Comparison of ENCODE assay signal across 12 cellular contexts in the genomic region with DNA sequence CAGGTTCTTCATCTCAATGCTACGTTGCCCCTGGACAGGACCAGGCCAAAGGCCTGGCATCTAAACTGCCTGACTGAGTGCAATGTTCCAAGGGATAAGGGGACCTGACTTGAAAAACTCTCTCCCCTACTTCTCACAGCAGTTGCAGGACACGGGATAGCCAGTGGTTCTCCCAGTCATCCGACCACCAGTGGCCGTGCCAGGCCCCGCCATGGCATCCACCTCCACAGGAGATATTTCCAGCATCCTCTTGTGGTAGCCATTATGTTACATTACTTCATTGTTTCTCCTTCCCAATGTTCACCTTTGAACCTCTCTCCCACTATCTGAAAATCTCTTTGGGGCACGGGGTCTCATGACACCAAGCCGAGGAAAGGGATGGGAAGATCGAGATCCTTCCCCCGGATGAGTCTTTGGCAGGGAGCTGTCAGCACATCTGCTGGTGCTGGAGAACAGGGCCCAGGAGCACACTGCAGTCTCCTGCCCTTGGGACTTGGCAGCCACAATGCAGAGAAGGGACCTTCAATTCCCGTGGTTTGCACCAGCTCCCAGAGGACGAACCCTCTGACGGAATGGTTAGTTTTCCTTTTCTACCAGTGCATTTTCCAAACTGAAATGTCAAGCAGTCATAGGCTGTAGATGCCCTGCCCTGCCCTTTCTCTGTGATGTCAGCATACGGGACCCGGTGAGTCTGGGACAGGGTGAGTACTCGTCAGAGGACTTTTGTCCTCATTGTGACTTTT.
DNase-seq lines count a peak whose midpoint lies in the region; ATAC-seq and TF ChIP-seq lines count a peak whose summit lies in the region.
"Had no signal": no experiment of that assay in that cellular context is flagged by ENCODE, and none has a peak within 500 bp of the region (broad histone marks: within the 10 kb centered on the region; RNA-seq: fewer than 3 reads in every experiment).

No MANE protein-coding gene starts in this region.

- peaks cover 90% of the 10 kb centered on the region for H3K4me1 Mint-ChIP-seq in activated CD4-positive, alpha-beta T cell treated with anti-CD3 and anti-CD28 coated beads, Interleukin-2, amount 10 ng/mL, durations not matched to agents 24 days and 14 days
- H3K4me1 Mint-ChIP-seq in activated T-helper 2 cell treated with anti-CD3 and anti-CD28 coated beads, Interferon-gamma antibody, Interleukin-2, Interleukin-4, amounts not matched to agents 10 μg/mL and 5 μg/mL and 100 μg/mL, durations not matched to agents 14 hours and 24 hours and 36 hours (ENCODE audit: low read depth): peaks cover 83% of the 10 kb centered on the region
- peaks cover 96% of the 10 kb centered on the region for H3K4me1 Mint-ChIP-seq in stimulated activated naive CD8-positive, alpha-beta T cell treated with anti-CD3 and anti-CD28 coated beads, Interleukin-15, amount 100 ng/mL, for 72 hours

- intact Hi-C loops in activated CD4-positive, alpha-beta T cell treated with anti-CD3 and anti-CD28 coated beads, Interleukin-2, amount 10 ng/mL, durations not matched to agents 24 days and 14 days (cut with micrococcal nuclease): loop anchor here (2.0 to 5.0 kb wide), 2 partner anchors 294 to 365 kb away; no protein-coding TSS in a partner anchor
- intact Hi-C loops in activated T-helper 2 cell treated with anti-CD3 and anti-CD28 coated beads, Interferon-gamma antibody, Interleukin-2, Interleukin-4, amounts not matched to agents 10 μg/mL and 5 μg/mL and 100 μg/mL, durations not matched to agents 14 hours and 24 hours and 36 hours (cut with micrococcal nuclease): loop anchor here (5.0 kb wide), 1 partner anchor 429 kb away; no protein-coding TSS in a partner anchor

- TF ChIP-seq CTCF in GM10248 (IDR thresholded peaks at IDR 0.05; ENCODE audit: control extremely low read depth, extremely low read depth, low read depth, missing control alignments): no peak

- peak overlapping the region; percentile 81 for H3K4me3 Mint-ChIP-seq in activated CD4-positive, alpha-beta T cell treated with anti-CD3 and anti-CD28 coated beads, Interleukin-2, amount 10 ng/mL, durations not matched to agents 24 days and 14 days
- H3K4me3 Mint-ChIP-seq in activated T-helper 2 cell treated with anti-CD3 and anti-CD28 coated beads, Interferon-gamma antibody, Interleukin-2, Interleukin-4, amounts not matched to agents 10 μg/mL and 5 μg/mL and 100 μg/mL, durations not matched to agents 14 hours and 24 hours and 36 hours (ENCODE audit: low read depth): peak overlapping the region; percentile 64
- H3K4me3 Mint-ChIP-seq in stimulated activated naive CD8-positive, alpha-beta T cell treated with anti-CD3 and anti-CD28 coated beads, Interleukin-15, amount 100 ng/mL, for 72 hours: peak overlapping the region; percentile 69 to 84

- peak overlapping the region; percentile 98 for H3K27ac Mint-ChIP-seq in activated CD4-positive, alpha-beta T cell treated with anti-CD3 and anti-CD28 coated beads, Interleukin-2, amount 10 ng/mL, durations not matched to agents 24 days and 14 days
- H3K27ac Mint-ChIP-seq in activated T-helper 2 cell treated with anti-CD3 and anti-CD28 coated beads, Interferon-gamma antibody, Interleukin-2, Interleukin-4, amounts not matched to agents 10 μg/mL and 5 μg/mL and 100 μg/mL, durations not matched to agents 14 hours and 24 hours and 36 hours: peak overlapping the region; percentile 91
- peak overlapping the region; percentile 92 to 96 for H3K27ac Mint-ChIP-seq in stimulated activated naive CD8-positive, alpha-beta T cell treated with anti-CD3 and anti-CD28 coated beads, Interleukin-15, amount 100 ng/mL, for 72 hours

- ATAC-seq in left lobe of liver (peak; percentile 27), GM21423 (IDR thresholded peaks at IDR 0.05; ENCODE audit: unreplicated experiment) (no peak)
- ATAC-seq in stimulated activated naive CD8-positive, alpha-beta T cell treated with anti-CD3 and anti-CD28 coated beads, Interleukin-15, amount 100 ng/mL, for 72 hours: no peak
- ATAC-seq: pancreas had no signal

- CTCF ChIA-PET in GM10248 (lab: Yijun Ruan, JAX): interaction anchor here (0.9 to 2.0 kb wide), 3 partner anchors 9 to 176 kb away, joined by 3 to 5 read pairs (median 4); no protein-coding TSS in a partner anchor

- H3K9me3 Mint-ChIP-seq in activated CD4-positive, alpha-beta T cell treated with anti-CD3 and anti-CD28 coated beads, Interleukin-2, amount 10 ng/mL, durations not matched to agents 24 days and 14 days: no peaks in the 10 kb centered on the region
- no peaks in the 10 kb centered on the region for H3K9me3 Mint-ChIP-seq in activated T-helper 2 cell treated with anti-CD3 and anti-CD28 coated beads, Interferon-gamma antibody, Interleukin-2, Interleukin-4, amounts not matched to agents 10 μg/mL and 5 μg/mL and 100 μg/mL, durations not matched to agents 14 hours and 24 hours and 36 hours
- H3K9me3 Mint-ChIP-seq in stimulated activated naive CD8-positive, alpha-beta T cell treated with anti-CD3 and anti-CD28 coated beads, Interleukin-15, amount 100 ng/mL, for 72 hours: no peaks in the 10 kb centered on the region

- H3K27me3 Mint-ChIP-seq in activated CD4-positive, alpha-beta T cell treated with anti-CD3 and anti-CD28 coated beads, Interleukin-2, amount 10 ng/mL, durations not matched to agents 24 days and 14 days: no peaks in the 10 kb centered on the region
- H3K27me3 Mint-ChIP-seq in activated T-helper 2 cell treated with anti-CD3 and anti-CD28 coated beads, Interferon-gamma antibody, Interleukin-2, Interleukin-4, amounts not matched to agents 10 μg/mL and 5 μg/mL and 100 μg/mL, durations not matched to agents 14 hours and 24 hours and 36 hours (ENCODE audit: low read depth): no peaks in the 10 kb centered on the region
- no peaks in the 10 kb centered on the region for H3K27me3 Mint-ChIP-seq in stimulated activated naive CD8-positive, alpha-beta T cell treated with anti-CD3 and anti-CD28 coated beads, Interleukin-15, amount 100 ng/mL, for 72 hours

- DNase-seq in activated CD4-positive, alpha-beta T cell treated with anti-CD3 and anti-CD28 coated beads, Interleukin-2, amount 10 ng/mL, durations not matched to agents 24 days and 14 days: no peak
- no peak for DNase-seq in activated CD4-positive, alpha-beta T cell treated with anti-CD3 and anti-CD28 coated beads, Interleukin-2, amount 50 U/mL, for 4 hours
- DNase-seq in activated T-helper 2 cell treated with anti-CD3 and anti-CD28 coated beads, Interferon-gamma antibody, Interleukin-2, Interleukin-4, amounts not matched to agents 10 μg/mL and 5 μg/mL and 100 μg/mL, durations not matched to agents 14 hours and 24 hours and 36 hours (ENCODE audit: low spot score): peak; percentile 8
- DNase-seq in left lobe of liver (ENCODE audit: low spot score): no peak
- DNase-seq in stimulated activated naive CD8-positive, alpha-beta T cell treated with anti-CD3 and anti-CD28 coated beads, Interleukin-15, amount 100 ng/mL, for 72 hours: peak in 1 of 2 donors; percentile 13
- no peak for DNase-seq in NCI-H82 treated with DMSO at 0.1 percent for 48 hours (lab: John Stamatoyannopoulos, UW; ENCODE audit: unreplicated experiment)
- no peak for DNase-seq in GM10248 (ENCODE audit: extremely low spot score)
- DNase-seq: ACHN, NCI-H187 treated with DMSO at 0.1 percent for 48 hours, pancreas, SJCRH30 had no signal

- POLR2A ChIA-PET in GM10248 (lab: Yijun Ruan, JAX): interaction anchor here (0.6 kb wide), 1 partner anchor 344 kb away, joined by 3 read pairs; no protein-coding TSS in a partner anchor

- peaks cover 92% of the 10 kb centered on the region for H3K36me3 Mint-ChIP-seq in activated CD4-positive, alpha-beta T cell treated with anti-CD3 and anti-CD28 coated beads, Interleukin-2, amount 10 ng/mL, durations not matched to agents 24 days and 14 days (ENCODE audit: low read depth)
- H3K36me3 Mint-ChIP-seq in activated T-helper 2 cell treated with anti-CD3 and anti-CD28 coated beads, Interferon-gamma antibody, Interleukin-2, Interleukin-4, amounts not matched to agents 10 μg/mL and 5 μg/mL and 100 μg/mL, durations not matched to agents 14 hours and 24 hours and 36 hours (ENCODE audit: low read depth): peaks cover 99% of the 10 kb centered on the region
